ENCODE assay signal across 1 cellular context in the genomic region with DNA sequence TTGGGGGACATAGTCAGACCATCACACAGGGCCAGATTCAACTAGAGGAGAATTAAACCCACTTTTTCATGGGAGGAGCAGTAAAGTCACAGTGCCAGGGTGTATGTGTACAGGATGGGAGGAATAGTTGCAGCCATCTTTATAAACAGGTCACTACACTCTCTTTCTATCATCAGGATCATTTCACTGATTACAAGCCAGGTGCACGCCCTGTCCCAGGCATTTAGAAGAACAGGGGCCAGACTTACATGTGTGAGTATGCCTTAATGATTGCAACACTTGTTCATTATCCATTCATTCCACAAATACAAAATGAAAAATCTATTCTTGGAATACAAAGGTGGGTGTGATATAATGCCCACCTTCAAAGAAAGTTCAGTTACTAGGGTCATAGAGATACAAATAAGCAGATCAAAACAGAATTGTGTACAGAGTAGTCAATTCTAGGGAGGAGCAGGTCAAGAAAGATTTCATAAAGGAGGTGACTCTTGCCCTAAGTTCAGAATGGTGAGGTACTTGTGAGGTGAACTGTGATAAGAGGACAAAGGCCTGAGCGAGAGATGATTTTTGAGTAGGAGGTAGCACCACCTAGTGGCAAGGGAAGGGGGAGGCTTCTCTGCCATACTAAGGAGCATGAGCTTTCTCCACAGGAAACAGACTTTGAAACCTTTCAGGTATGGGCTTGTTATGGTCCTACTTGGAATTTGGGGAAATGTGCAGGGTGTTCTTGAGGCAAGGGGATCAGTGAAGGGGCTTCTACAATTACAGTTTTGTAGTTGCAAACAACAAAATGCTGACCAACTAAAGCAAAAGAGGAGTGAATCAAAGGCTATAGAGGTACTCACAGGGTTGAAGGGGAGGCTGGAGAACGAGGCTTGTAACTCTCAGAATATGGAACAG.
TF ChIP-seq lines count a peak whose summit lies in the region.

No MANE protein-coding gene starts in this region.

TF ChIP-seq in SK-N-SH, 30 proteins besides CTCF, POLR2A, EP300 and RAD21:
- no peak for TF ChIP-seq GABPA (IDR thresholded peaks at IDR 0.05; ENCODE audit: low read depth)
- TF ChIP-seq IRF3 (IDR thresholded peaks at IDR 0.05; ENCODE audit: low read depth, low read length) = no peak
- peak; percentile 48 for TF ChIP-seq SMC3 (IDR thresholded peaks at IDR 0.05; ENCODE audit: low read depth, low read length)
- TF ChIP-seq FOXM1 (IDR thresholded peaks at IDR 0.05; ENCODE audit: low read depth) = no peak
TF ChIP-seq in SK-N-SH: peak in this region for 1.
